ENCODE assay signal across 8 cellular contexts in genomic region chr7:26201261-26202018, GRCh38. TPM values are rescaled to one million over a fixed set of nuclear protein-coding genes. Genes with fewer than 3 reads are reported as not detected.
DNase-seq lines count a peak whose midpoint lies in the region; ATAC-seq and TF ChIP-seq lines count a peak whose summit lies in the region.

CBX3 (plus strand) TSS chr7:26201745; CDS start chr7:26202999, 1,254 bp downstream.

- peak within 1 kb of the TSS; percentile 93; the same call in 2 of the 3 replicates for H2BK15ac ChIP-seq in IMR-90 (ENCODE audit: low read depth, low read length)

- peak within 1 kb of the TSS; percentile 75 for H2BK120ac ChIP-seq in IMR-90 (ENCODE audit: low read depth, low read length)

- H3K4ac ChIP-seq in IMR-90 (ENCODE audit: low read depth, low read length) = peak within 1 kb of the TSS; percentile 95

- no peaks in the 10 kb centered on the region for H3K27me3 ChIP-seq in IMR-90 (ENCODE audit: control insufficient read depth, insufficient read depth, low read length)

- peak within 1 kb of the TSS; percentile 96 for H3K23ac ChIP-seq in IMR-90 (ENCODE audit: low read depth, low read length)

- H3K9ac ChIP-seq in IMR-90 (ENCODE audit: low read depth, low read length) = peak within 1 kb of the TSS; percentile 99

- H3K9me3 ChIP-seq in IMR-90 (ENCODE audit: control insufficient read depth, insufficient read depth, low read length) (no peaks in the 10 kb centered on the region), mucosa of descending colon (no peaks in the 10 kb centered on the region)

- H3K27ac ChIP-seq in IMR-90 (ENCODE audit: insufficient read depth, low read length) = peak within 1 kb of the TSS; percentile 100
- peak within 1 kb of the TSS; percentile 95 for H3K27ac ChIP-seq in epithelial cell of prostate

- dilution Hi-C loops in IMR-90 (cut with HindIII; ENCODE audit: low sequenced_read_pairs, unreplicated experiment) = no loop called here

- TF ChIP-seq POLR2A in IMR-90 (IDR thresholded peaks at IDR 0.05; ENCODE audit: low read depth, low read length) = peak; percentile 82

- peaks cover 78% of the 10 kb centered on the region for H4K20me1 ChIP-seq in IMR-90 (ENCODE audit: insufficient read depth, low read length)

- peak within 1 kb of the TSS; percentile 90 for H2AK5ac ChIP-seq in IMR-90 (ENCODE audit: low read depth, low read length)

- peak within 1 kb of the TSS; percentile 89 for H3K14ac ChIP-seq in IMR-90 (replicated peaks; ENCODE audit: low read depth, low read length)

- intact Hi-C loops in IMR-90 (cut with micrococcal nuclease) (loop anchor here (2.0 to 10.0 kb wide), 6 partner anchors 156 to 1966 kb away; no protein-coding TSS in a partner anchor), mucosa of descending colon (cut with DNase I, micrococcal nuclease) (no loop called here)

- CTCF ChIA-PET in IMR-90 (lab: Yijun Ruan, JAX) = no interaction called here

- H2AK9ac ChIP-seq in IMR-90 (replicated peaks; ENCODE audit: low read depth, low read length, poor library complexity) = peak within 1 kb of the TSS; percentile 99

- in situ Hi-C loops in IMR-90 (cut with MboI; ENCODE audit: low sequenced_read_pairs) = loop anchor here (10.0 to 25.0 kb wide), 3 partner anchors 347 to 661 kb away; partner anchors contain the start of gene SKAP2

- POLR2A ChIA-PET in IMR-90 (lab: Charles Lee; ENCODE audit: unreplicated experiment) = no interaction called here

- H4K5ac ChIP-seq in IMR-90 (ENCODE audit: low read depth, low read length) = peak within 1 kb of the TSS; percentile 83

- H3K36me3 ChIP-seq in IMR-90 (ENCODE audit: control insufficient read depth, insufficient read depth, low read length) (peaks cover 8% of the 10 kb centered on the region), mucosa of descending colon (ENCODE audit: low read depth) (no peaks in the 10 kb centered on the region)

- 0 out of 2 replicates have a peak, but pooled peaks cover 2% of the 10 kb centered on the region for H3K4me1 ChIP-seq in IMR-90 (ENCODE audit: control insufficient read depth, insufficient read depth, low read length)
- peaks cover 31% of the 10 kb centered on the region for H3K4me1 ChIP-seq in mucosa of descending colon (ENCODE audit: low read depth)

- BruUV-seq in IMR-90 (replicated peaks; lab: Mats Ljungman, UMichigan) = no TSS peak

- H2BK5ac ChIP-seq in IMR-90 (ENCODE audit: low read depth, low read length, poor library complexity, severe bottlenecking) = peak within 1 kb of the TSS; percentile 96

- no CpG with 5 or more reads among the region's 84 CpGs for WGBS in IMR-90 (ENCODE audit: extremely low coverage in 2 of 2, insufficient read length in 1 of 2), 2 experiments

- TF ChIP-seq CTCF in IMR-90 (conservative IDR thresholded peaks at IDR 0.05; ENCODE audit: low read depth, low read length) (no peak), mucosa of descending colon (IDR thresholded peaks at IDR 0.05) (no peak)

- TF ChIP-seq RAD21 in IMR-90 (IDR thresholded peaks at IDR 0.05; ENCODE audit: low read length) = no peak

- peak within 1 kb of the TSS; percentile 97 for H3K4me2 ChIP-seq in IMR-90 (ENCODE audit: low read depth, low read length)

- peak; percentile 90 for DNase-seq in DMS114 treated with DMSO at 0.1 percent for 48 hours (lab: John Stamatoyannopoulos, UW; ENCODE audit: unreplicated experiment)
- peak; percentile 70 for DNase-seq in IMR-90
- peak; percentile 94 for DNase-seq in OCI-M1 (lab: John Stamatoyannopoulos, UW)
- DNase-seq in activated T-cell treated with anti-CD3 and anti-CD28 coated beads for 24 hours (ENCODE audit: low read depth) = peak; percentile 87
- DNase-seq in epithelial cell of prostate (ENCODE audit: low read depth, low spot score) = no peak
- DNase-seq in mucosa of descending colon = peak; percentile 92 to 96 (median 93)
- peak; percentile 91 for DNase-seq in stimulated activated CD8-positive, alpha-beta memory T cell treated with anti-CD3 and anti-CD28 coated beads, Interleukin-4, amount 100 ng/mL, for 24 hours (ENCODE audit: low read depth)

- 0 out of 4 replicates have a peak, but pooled peaks cover 0 to 3% of the 10 kb centered on the region in 2 experiments for H3K79me1 ChIP-seq in IMR-90 (ENCODE audit: low read depth in 1 of 2, low read length in 2 of 2)

- no peak within 1 kb of the TSS; the same call in 1 of the 2 replicates for H2BK20ac ChIP-seq in IMR-90 (ENCODE audit: low read depth, low read length)

- ATAC-seq in GM21528 (IDR thresholded peaks at IDR 0.05; ENCODE audit: low FRiP score, unreplicated experiment) (peak; percentile 49), IMR-90 (ENCODE audit: low read depth) (peak; percentile 63), mucosa of descending colon (peak; percentile 78)

- H3K56ac ChIP-seq in IMR-90 (ENCODE audit: extremely low read depth, insufficient read depth, low read length) = peak within 1 kb of the TSS; percentile 98

- peak within 1 kb of the TSS; percentile 71 to 95 for H4K8ac ChIP-seq in IMR-90 (ENCODE audit: low read depth in 2 of 2, low read length in 2 of 2)

- H2AFZ ChIP-seq in IMR-90 (replicated peaks; ENCODE audit: low read length, poor library complexity) = peak within 1 kb of the TSS; percentile 93

- H3K9me1 ChIP-seq in IMR-90 (ENCODE audit: insufficient read depth, low read length) = no peaks in the 10 kb centered on the region; the same call in 1 of the 2 replicates

- H4K91ac ChIP-seq in IMR-90 (ENCODE audit: insufficient read depth, low read depth, low read length) = peak within 1 kb of the TSS; percentile 84

- peak within 1 kb of the TSS; percentile 81 for H3K4me3 ChIP-seq in IMR-90 (ENCODE audit: insufficient read depth, low read depth, low read length)
- H3K4me3 ChIP-seq in mucosa of descending colon = peak within 1 kb of the TSS; percentile 97

- H3K18ac ChIP-seq in IMR-90 (ENCODE audit: low read depth, low read length) = peak within 1 kb of the TSS; percentile 87

TF ChIP-seq in IMR-90, 13 proteins besides CTCF, POLR2A, EP300 and RAD21:
- no peak for TF ChIP-seq CHD1 (IDR thresholded peaks at IDR 0.05; ENCODE audit: low read depth, low read length)
- TF ChIP-seq MAZ (IDR thresholded peaks at IDR 0.05; ENCODE audit: borderline replicate concordance, low read depth, low read length) = peak; percentile 77; the same call in 1 of the 2 replicates

RNA-seq across cellular contexts. Expression of gene CBX3, which starts in this region (rescaled TPM):
- total RNA-seq in IMR-90 (2012; rRNA removed) (38.2 and 85.0 TPM in 2 replicates), mucosa of descending colon (10 to 100 TPM; 61.3 to 93.8 (median 81.4) TPM)
- 65.6 and 76.5 TPM in 2 replicates for polyA plus RNA-seq in IMR-90 (2012; rRNA removed)
- polyA plus RNA-seq in IMR-90 (2012; cell fraction: cytosol; rRNA removed) = 7.2 and 7.8 TPM in 2 replicates
- polyA plus RNA-seq in IMR-90 (2012; cell fraction: nucleus; rRNA removed; ENCODE audit: low replicate concordance) = 41.4 and 59.8 TPM in 2 replicates
